18 cellular contexts compared by ENCODE assay signal in the genomic region with DNA sequence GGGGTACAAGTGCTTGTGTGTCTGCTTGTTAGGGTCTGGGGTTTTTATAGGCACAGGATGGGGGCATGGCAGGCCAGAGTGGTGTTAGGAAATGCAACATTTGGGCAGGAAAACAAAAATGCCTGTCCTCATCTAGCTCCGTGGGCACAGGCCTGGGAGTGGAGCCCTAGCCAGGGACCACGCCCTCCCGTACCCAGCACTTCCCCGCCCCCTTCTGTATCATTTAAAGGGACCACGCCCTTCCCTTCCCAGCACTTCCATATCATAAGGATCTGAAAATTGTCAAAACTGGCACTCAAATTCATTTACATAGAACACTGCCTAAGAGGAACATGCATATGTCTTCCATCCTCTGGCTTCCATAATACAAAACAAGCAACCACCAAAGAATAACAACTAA.
"Had no signal": no experiment of that assay in that cellular context is flagged by ENCODE, and none has a peak within 500 bp of the region (broad histone marks: within the 10 kb centered on the region; RNA-seq: fewer than 3 reads in every experiment).

No MANE protein-coding gene starts in this region.

- H3K27ac ChIP-seq: adrenal gland, cardiac muscle cell, dorsolateral prefrontal cortex, gastroesophageal sphincter, parathyroid adenoma, stomach, VCaP had no signal

- H2AFZ ChIP-seq: parathyroid adenoma had no signal

- H3K4me3 Mint-ChIP-seq: endodermal cell; naive thymus-derived CD4-positive, alpha-beta T cell had no signal

- H3K36me3 ChIP-seq: adrenal gland, cardiac muscle cell, gastroesophageal sphincter, stomach had no signal

- H3K4me1 ChIP-seq: adrenal gland, gastroesophageal sphincter, parathyroid adenoma, stomach had no signal

- H3K79me2 ChIP-seq: parathyroid adenoma had no signal

- H3K27me3 ChIP-seq: adrenal gland, cardiac muscle cell, gastroesophageal sphincter, stomach had no signal

- H3K4me1 Mint-ChIP-seq: endodermal cell; naive thymus-derived CD4-positive, alpha-beta T cell had no signal

- DNase-seq: activated CD4-positive, alpha-beta T cell treated with anti-CD3 and anti-CD28 coated beads for 1 hour; activated CD4-positive, alpha-beta T cell treated with anti-CD3 and anti-CD28 coated beads, Interleukin-2, amount 50 U/mL, for 4 hours; activated naive CD4-positive, alpha-beta T cell treated with anti-CD3 and anti-CD28 coated beads, Interleukin-2, amount 50 U/mL, for 16 hours; activated T-cell treated with anti-CD3 and anti-CD28 coated beads, Interleukin-2, amount 50 U/mL, for 1 hour; adrenal gland; dorsolateral prefrontal cortex; endodermal cell; islet precursor cell; naive thymus-derived CD4-positive, alpha-beta T cell; stimulated activated CD4-positive, alpha-beta T cell treated with anti-CD3 and anti-CD28 coated beads, Interleukin-1b, Interleukin-23, amount 100 ng/mL, for 48 hours; stomach; T-helper 2 cell had no signal

- H3K9me3 ChIP-seq: adrenal gland, gastroesophageal sphincter, mucosa of descending colon, stomach had no signal

- H3K4me3 ChIP-seq: adrenal gland, cardiac muscle cell, dorsolateral prefrontal cortex, gastroesophageal sphincter, mucosa of descending colon, stomach had no signal

- ATAC-seq: gastroesophageal sphincter; left lobe of liver; mucosa of descending colon; naive thymus-derived CD4-positive, alpha-beta T cell had no signal

- H3K36me3 Mint-ChIP-seq: naive thymus-derived CD4-positive, alpha-beta T cell had no signal

- H3K9me3 Mint-ChIP-seq: endodermal cell had no signal

- H3K27ac Mint-ChIP-seq: endodermal cell; naive thymus-derived CD4-positive, alpha-beta T cell had no signal
